1 cellular context compared by ENCODE assay signal in genomic region chr1:244636488-244637259, GRCh38.
TF ChIP-seq lines count a peak whose summit lies in the region.

No MANE protein-coding gene starts in this region.

TF ChIP-seq in H1, 55 proteins besides CTCF, POLR2A, EP300 and RAD21:
- TF ChIP-seq KDM1A (IDR thresholded peaks at IDR 0.05; ENCODE audit: borderline replicate concordance, low read length) (peak; percentile 76; the same call in 1 of the 2 replicates), YY1 (IDR thresholded peaks at IDR 0.05; ENCODE audit: low read depth, low read length) (no peak)
